ENCODE assay signal across 8 cellular contexts in the genomic region with DNA sequence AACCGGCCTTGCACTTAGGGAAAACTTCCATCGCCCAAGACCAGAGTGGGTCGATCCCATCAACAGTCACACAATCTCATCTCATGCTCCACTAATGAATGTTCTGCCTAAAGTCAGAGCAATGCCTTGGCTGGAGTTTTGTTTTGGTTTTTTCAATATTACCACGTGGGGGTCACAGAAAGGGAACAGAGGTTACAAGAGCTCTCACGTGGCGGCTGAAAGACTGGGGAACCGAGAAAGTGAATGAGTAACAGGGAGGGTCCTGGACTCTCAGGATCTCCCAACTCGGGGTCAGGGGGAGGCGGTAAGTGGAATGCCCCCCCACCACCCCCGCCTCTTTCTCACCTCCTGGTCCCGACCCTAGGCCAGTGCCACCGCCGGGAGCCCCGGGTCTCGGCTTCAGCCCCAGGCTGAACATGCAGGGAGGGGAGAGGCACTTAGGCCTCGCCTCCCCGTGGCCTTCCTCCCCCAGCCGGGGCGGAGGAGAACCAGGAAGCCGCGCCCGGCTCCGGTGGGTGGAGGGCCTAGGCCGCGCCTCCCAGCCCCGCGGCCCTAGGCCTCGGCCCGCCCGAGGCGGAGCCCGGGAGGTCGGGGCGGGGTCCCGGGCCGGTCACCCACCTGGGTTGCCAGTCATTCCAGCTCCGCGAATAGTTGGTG.
DNase-seq lines count a peak whose midpoint lies in the region; ATAC-seq, FAIRE-seq and TF ChIP-seq lines count a peak whose summit lies in the region.
"Not testable (repeated sequence)": the region's sequence is repeated elsewhere in the genome, so short reads cannot be mapped to it uniquely, and the experiment has no call there.

No MANE protein-coding gene starts in this region.

- peak overlapping the region; percentile 65 for H3K27ac ChIP-seq in Karpas-422 (ENCODE audit: low read length)
- not testable (repeated sequence) for H3K27ac ChIP-seq in astrocyte (ENCODE audit: low read depth, low read length)

- peak; percentile 73 for DNase-seq in Karpas-422
- DNase-seq in T-helper 17 cell: peak in 2 of 3 donors; percentile 27 to 73
- not testable (repeated sequence) for DNase-seq in astrocyte (ENCODE audit: low read depth); omental fat pad (ENCODE audit: low spot score); type B pancreatic cell (ENCODE audit: extremely low spot score, unreplicated experiment)
- peak; percentile 87 for DNase-seq in left ventricle myocardium superior

- not testable (repeated sequence) for H4K20me1 ChIP-seq in Karpas-422 (ENCODE audit: insufficient read depth, low read depth, low read length); astrocyte (ENCODE audit: insufficient read depth, low read length)

- H3K4me3 Mint-ChIP-seq in T-helper 17 cell: peak overlapping the region; percentile 89
- peak overlapping the region; percentile 96 for H3K4me3 Mint-ChIP-seq in astrocyte (ENCODE audit: unreplicated experiment)
- peak overlapping the region; percentile 95 for H3K4me3 Mint-ChIP-seq in type B pancreatic cell

- not testable (repeated sequence) for H3K9me3 ChIP-seq in Karpas-422 (ENCODE audit: low read length); T-helper 17 cell (ENCODE audit: control insufficient read depth, low read length, poor library complexity, severe bottlenecking); astrocyte (ENCODE audit: insufficient read depth, low read depth, low read length)

- not testable (repeated sequence) for H3K36me3 ChIP-seq in Karpas-422 (ENCODE audit: insufficient read depth, low read length); astrocyte (ENCODE audit: insufficient read depth, low read length)

- H3K9me2 ChIP-seq in Karpas-422 (replicated peaks; ENCODE audit: insufficient read depth, low read length): not testable (repeated sequence)

- not testable (repeated sequence) for H3K27me3 Mint-ChIP-seq in T-helper 17 cell; astrocyte (ENCODE audit: low read depth, unreplicated experiment); type B pancreatic cell

- H3K36me3 Mint-ChIP-seq in T-helper 17 cell (ENCODE audit: low read depth); astrocyte (ENCODE audit: low read depth, unreplicated experiment); type B pancreatic cell: not testable (repeated sequence)

- not testable (repeated sequence) for TF ChIP-seq CTCF in astrocyte (IDR thresholded peaks at IDR 0.05; ENCODE audit: insufficient read depth, low read depth, low read length); omental fat pad (IDR thresholded peaks at IDR 0.05); type B pancreatic cell (conservative IDR thresholded peaks at IDR 0.05)

- peaks cover 17% of the 10 kb centered on the region for H3K4me1 ChIP-seq in Karpas-422 (ENCODE audit: low read length)
- H3K4me1 ChIP-seq in astrocyte (ENCODE audit: insufficient read depth, low read length): not testable (repeated sequence)

- H3K9ac ChIP-seq in Karpas-422 (ENCODE audit: low read length) (peak overlapping the region; percentile 76), astrocyte (ENCODE audit: low read length) (peak overlapping the region; percentile 83)

- not testable (repeated sequence) for H2AFZ ChIP-seq in Karpas-422 (ENCODE audit: low read length); astrocyte (ENCODE audit: low read depth, low read length)

- H3K9me3 Mint-ChIP-seq in astrocyte (ENCODE audit: unreplicated experiment); type B pancreatic cell: not testable (repeated sequence)

- H3K79me2 ChIP-seq in Karpas-422 (ENCODE audit: low read length) (peaks cover 54% of the 10 kb centered on the region), astrocyte (ENCODE audit: insufficient read depth, low read length) (peaks cover 40% of the 10 kb centered on the region)

- H3K27ac Mint-ChIP-seq in T-helper 17 cell (peak overlapping the region; percentile 61), astrocyte (ENCODE audit: unreplicated experiment) (peak overlapping the region; percentile 71), type B pancreatic cell (peak overlapping the region; percentile 96)

- peak overlapping the region; percentile 72 for H3K4me2 ChIP-seq in Karpas-422 (ENCODE audit: low read depth, low read length, poor library complexity, severe bottlenecking)
- peak overlapping the region; percentile 85 for H3K4me2 ChIP-seq in astrocyte (ENCODE audit: low read length)

- peak overlapping the region; percentile 69 for H3K4me3 ChIP-seq in Karpas-422 (ENCODE audit: low read length)
- peak overlapping the region; percentile 46 for H3K4me3 ChIP-seq in astrocyte (ENCODE audit: insufficient read depth, low read depth, low read length)

- peaks cover 10% of the 10 kb centered on the region for H3K4me1 Mint-ChIP-seq in T-helper 17 cell
- H3K4me1 Mint-ChIP-seq in astrocyte (ENCODE audit: low read depth, unreplicated experiment); type B pancreatic cell (ENCODE audit: unreplicated experiment): not testable (repeated sequence)

- FAIRE-seq in astrocyte (lab: Jason Lieb, UNC): not testable (repeated sequence)

- ATAC-seq in GM18498 (IDR thresholded peaks at IDR 0.05; ENCODE audit: unreplicated experiment) (peak; percentile 44), HG02610 (IDR thresholded peaks at IDR 0.05; ENCODE audit: unreplicated experiment) (peak; percentile 28), T-helper 17 cell (peak; percentile 65), left ventricle myocardium superior (peak; percentile 87), omental fat pad (ENCODE audit: low FRiP score) (peak; percentile 80)

- H3K27me3 ChIP-seq in Karpas-422 (ENCODE audit: low read length); astrocyte (ENCODE audit: insufficient read depth, low read length): not testable (repeated sequence)

- intact Hi-C loops in left ventricle myocardium superior (cut with micrococcal nuclease): not testable (repeated sequence)

Comparison
In these comparisons a context has a peak if more than half of its experiments do, and no peak if none do; other contexts are left out.
1. ATAC-seq: peak in every context shown above with its lines; median percentile 87 in left ventricle myocardium superior; 80 in omental fat pad; 65 in T-helper 17 cell; 44 in GM18498; 28 in HG02610.